13 cellular contexts compared by ENCODE assay signal in the genomic region with DNA sequence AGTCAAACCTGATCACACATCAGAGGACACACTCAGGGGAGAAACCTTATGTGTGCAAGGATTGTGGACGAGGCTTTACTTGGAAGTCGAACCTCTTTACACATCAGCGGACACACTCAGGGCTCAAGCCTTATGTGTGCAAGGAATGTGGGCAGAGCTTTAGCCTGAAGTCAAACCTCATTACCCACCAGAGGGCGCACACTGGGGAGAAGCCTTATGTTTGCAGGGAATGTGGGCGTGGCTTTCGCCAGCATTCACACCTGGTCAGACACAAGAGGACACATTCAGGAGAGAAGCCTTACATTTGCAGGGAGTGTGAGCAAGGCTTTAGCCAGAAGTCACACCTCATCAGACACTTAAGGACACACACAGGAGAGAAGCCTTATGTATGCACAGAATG. TPM values are rescaled to one million over a fixed set of nuclear protein-coding genes. Genes with fewer than 3 reads are reported as not detected.
DNase-seq lines count a peak whose midpoint lies in the region; ATAC-seq and TF ChIP-seq lines count a peak whose summit lies in the region.
"Had no signal": no experiment of that assay in that cellular context is flagged by ENCODE, and none has a peak within 500 bp of the region (broad histone marks: within the 10 kb centered on the region; RNA-seq: fewer than 3 reads in every experiment).

No MANE protein-coding gene starts in this region.

- CTCF ChIA-PET in HEK293T (lab: Yijun Ruan, JAX): no interaction called here

- H3K4me2 ChIP-seq in MM.1S (ENCODE audit: low read depth, low read length): no peak overlapping the region

- H3K9me3 ChIP-seq in MM.1S (replicated peaks; ENCODE audit: insufficient read depth, low read length) (no peaks in the 10 kb centered on the region), endodermal cell (ENCODE audit: control insufficient read depth, low read length) (peaks cover 60% of the 10 kb centered on the region)

- no peaks in the 10 kb centered on the region for H3K27me3 ChIP-seq in MM.1S (replicated peaks; ENCODE audit: insufficient read depth, low read length)
- no peaks in the 10 kb centered on the region for H3K27me3 ChIP-seq in endodermal cell (ENCODE audit: control insufficient read depth, insufficient read depth, low read length, poor library complexity, severe bottlenecking)
- H3K27me3 ChIP-seq: Peyer's patch had no signal

- peaks cover 71% of the 10 kb centered on the region for H3K36me3 Mint-ChIP-seq in endodermal cell (ENCODE audit: low read depth)

- no peaks in the 10 kb centered on the region for H3F3A ChIP-seq in MM.1S (ENCODE audit: insufficient read depth, low read length)

- ATAC-seq in GM21390 (IDR thresholded peaks at IDR 0.05; ENCODE audit: unreplicated experiment) (no peak), HG02938 (IDR thresholded peaks at IDR 0.05; ENCODE audit: unreplicated experiment) (no peak)

- no peak overlapping the region for H3K4me3 Mint-ChIP-seq in endodermal cell
- H3K4me3 Mint-ChIP-seq: activated B cell treated with CpG ODN at 0.5 μM for 24 hours had no signal

- H2AFZ ChIP-seq in MM.1S (ENCODE audit: low read length): no peak overlapping the region

- no peaks in the 10 kb centered on the region for H3K4me1 Mint-ChIP-seq in endodermal cell
- H3K4me1 Mint-ChIP-seq: activated B cell treated with CpG ODN at 0.5 μM for 24 hours had no signal

- peaks cover 41% of the 10 kb centered on the region for H3K9me3 Mint-ChIP-seq in endodermal cell

- no peaks in the 10 kb centered on the region for H3K9me2 ChIP-seq in MM.1S (replicated peaks; ENCODE audit: insufficient read depth, low read length)

- DNase-seq in activated CD4-positive, alpha-beta T cell treated with anti-CD3 and anti-CD28 coated beads for 48 hours: peak; percentile 14
- no peak for DNase-seq in activated CD4-positive, alpha-beta T cell treated with anti-CD3 and anti-CD28 coated beads for 4 hours
- DNase-seq in MM.1S: peak; percentile 10
- peak; percentile 85 for DNase-seq in endodermal cell
- peak; percentile 4 for DNase-seq in renal cortical epithelial cell (ENCODE audit: low read depth)
- DNase-seq in HEK293T (ENCODE audit: extremely low spot score): no peak
- DNase-seq: activated B cell treated with CpG ODN at 0.5 μM for 24 hours, activated gamma-delta T cell treated with Interleukin-2 at 50 U/mL for 16 hours, cortex of kidney, midbrain, Peyer's patch had no signal

- TF ChIP-seq CTCF in MM.1S (IDR thresholded peaks at IDR 0.05; ENCODE audit: low read length): peak; percentile 17
- TF ChIP-seq CTCF in endodermal cell (conservative IDR thresholded peaks at IDR 0.05): peak; percentile 70

- no peaks in the 10 kb centered on the region for H4K20me1 ChIP-seq in MM.1S (ENCODE audit: insufficient read depth, low read length)

- POLR2A ChIA-PET in HEK293T (lab: Yijun Ruan, JAX): interaction anchor here (1.4 kb wide), 1 partner anchor 8 kb away, joined by 5 read pairs; a partner anchor contains a TSS

- H3K4me3 ChIP-seq in MM.1S (ENCODE audit: low read length): no peak overlapping the region
- H3K4me3 ChIP-seq in endodermal cell (ENCODE audit: low read length): peak overlapping the region; percentile 24
- H3K4me3 ChIP-seq: Peyer's patch had no signal

- no peak overlapping the region for H3K27ac ChIP-seq in MM.1S (ENCODE audit: low read length)
- H3K27ac ChIP-seq in endodermal cell (ENCODE audit: low read depth, low read length): no peak overlapping the region
- H3K27ac ChIP-seq: Peyer's patch had no signal

- no peaks in the 10 kb centered on the region for H3K36me3 ChIP-seq in MM.1S (replicated peaks; ENCODE audit: insufficient read depth, low read length)
- H3K36me3 ChIP-seq in endodermal cell (ENCODE audit: control insufficient read depth, insufficient read depth, low read length): peaks cover 57% of the 10 kb centered on the region

- no peaks in the 10 kb centered on the region for H3K79me2 ChIP-seq in MM.1S (ENCODE audit: low read length)

- H3K9ac ChIP-seq in MM.1S (ENCODE audit: low read length): no peak overlapping the region
- no peak overlapping the region for H3K9ac ChIP-seq in endodermal cell (ENCODE audit: extremely low read depth, low read length, poor library complexity, severe bottlenecking)

- H3K4me1 ChIP-seq in MM.1S (ENCODE audit: low read length): no peaks in the 10 kb centered on the region
- H3K4me1 ChIP-seq in endodermal cell (ENCODE audit: control insufficient read depth, insufficient read depth, low read length): no peaks in the 10 kb centered on the region
- H3K4me1 ChIP-seq: Peyer's patch had no signal

- H3K27me3 Mint-ChIP-seq in endodermal cell (ENCODE audit: insufficient read depth): no peaks in the 10 kb centered on the region
- H3K27me3 Mint-ChIP-seq: activated B cell treated with CpG ODN at 0.5 μM for 24 hours had no signal

- no peak overlapping the region for H3K27ac Mint-ChIP-seq in endodermal cell
- H3K27ac Mint-ChIP-seq: activated B cell treated with CpG ODN at 0.5 μM for 24 hours had no signal

- WGBS in endodermal cell (ENCODE audit: insufficient coverage in 1 of 2, insufficient read length in 1 of 2), 2 experiments: 89 to 100% methylated on average over 6 of the region's 6 CpGs

TF ChIP-seq in HEK293T, 16 proteins besides CTCF, POLR2A, EP300 and RAD21:
- no peak for TF ChIP-seq FOXM1 (IDR thresholded peaks at IDR 0.05; ENCODE audit: borderline replicate concordance)
- TF ChIP-seq ELF4 (IDR thresholded peaks at IDR 0.05): no peak
- no peak for TF ChIP-seq BHLHE40 (IDR thresholded peaks at IDR 0.05; ENCODE audit: borderline replicate concordance)
- TF ChIP-seq SP1 (IDR thresholded peaks at IDR 0.05): no peak
- TF ChIP-seq NFRKB (IDR thresholded peaks at IDR 0.05): no peak
- TF ChIP-seq SUZ12 (IDR thresholded peaks at IDR 0.05): no peak
- no peak for TF ChIP-seq CTBP1 (IDR thresholded peaks at IDR 0.05; ENCODE audit: borderline replicate concordance)
- no peak for TF ChIP-seq L3MBTL2 (conservative IDR thresholded peaks at IDR 0.05)
- no peak for TF ChIP-seq TARDBP (IDR thresholded peaks at IDR 0.05)
- no peak for TF ChIP-seq HDGF (IDR thresholded peaks at IDR 0.05; ENCODE audit: borderline replicate concordance)
- no peak for TF ChIP-seq FOXK2 (IDR thresholded peaks at IDR 0.05)
- TF ChIP-seq FOXA1 (IDR thresholded peaks at IDR 0.05): no peak
- no peak for TF ChIP-seq ARNT (IDR thresholded peaks at IDR 0.05)
- TF ChIP-seq, protein P1, sequence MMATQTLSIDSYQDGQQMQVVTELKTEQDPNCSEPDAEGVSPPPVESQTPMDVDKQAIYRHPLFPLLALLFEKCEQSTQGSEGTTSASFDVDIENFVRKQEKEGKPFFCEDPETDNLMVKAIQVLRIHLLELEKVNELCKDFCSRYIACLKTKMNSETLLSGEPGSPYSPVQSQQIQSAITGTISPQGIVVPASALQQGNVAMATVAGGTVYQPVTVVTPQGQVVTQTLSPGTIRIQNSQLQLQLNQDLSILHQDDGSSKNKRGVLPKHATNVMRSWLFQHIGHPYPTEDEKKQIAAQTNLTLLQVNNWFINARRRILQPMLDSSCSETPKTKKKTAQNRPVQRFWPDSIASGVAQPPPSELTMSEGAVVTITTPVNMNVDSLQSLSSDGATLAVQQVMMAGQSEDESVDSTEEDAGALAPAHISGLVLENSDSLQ (IDR thresholded peaks at IDR 0.05): no peak
- TF ChIP-seq ZNF384 (IDR thresholded peaks at IDR 0.05): no peak
- TF ChIP-seq LEF1 (IDR thresholded peaks at IDR 0.05; ENCODE audit: borderline replicate concordance): no peak

RNA-seq across cellular contexts. Expression of a gene that starts 8.2 kb away (rescaled TPM):
- total RNA-seq in endodermal cell: 1 to 10 TPM; 4.6 to 5.3 TPM
- 3.9 TPM for polyA plus RNA-seq in endodermal cell (2013, experiment 1 of 2)
- 3.9 TPM for polyA plus RNA-seq in endodermal cell (2013, experiment 2 of 2)
- 2.8 and 8.1 TPM in 2 replicates for total RNA-seq in renal cortical epithelial cell

Comparison
In these comparisons a context has a peak if more than half of its experiments do, and no peak if none do; other contexts are left out.
1. DNase-seq: peak in activated CD4-positive, alpha-beta T cell treated with anti-CD3 and anti-CD28 coated beads for 48 hours (single experiment), MM.1S (single experiment), endodermal cell (single experiment) and renal cortical epithelial cell (single experiment); none in activated CD4-positive, alpha-beta T cell treated with anti-CD3 and anti-CD28 coated beads for 4 hours (0 of 2) and HEK293T (single experiment).